Comparison of ENCODE assay signal across 2 cellular contexts in the genomic region with DNA sequence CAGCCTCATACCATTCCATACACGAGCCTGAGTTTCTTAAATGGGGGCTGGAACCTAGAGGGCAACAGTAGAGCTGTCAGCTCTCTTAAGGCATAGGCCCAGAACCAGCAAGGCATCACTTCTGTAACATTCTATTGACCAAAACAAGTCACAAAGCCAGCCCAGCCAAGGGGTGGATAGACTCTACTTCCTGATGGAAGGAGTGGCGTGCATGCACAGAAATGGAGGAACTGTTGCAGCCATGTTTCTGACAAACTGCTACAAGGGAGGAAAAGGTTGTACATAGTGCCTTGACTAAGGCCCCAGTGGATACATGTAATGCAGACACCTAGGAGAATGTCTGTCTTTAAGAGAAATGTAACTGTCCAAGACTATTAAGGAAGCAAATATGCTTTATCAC.
TF ChIP-seq lines count a peak whose summit lies in the region.

No MANE protein-coding gene starts in this region.

TF ChIP-seq in SK-N-SH, 30 proteins besides CTCF, POLR2A, EP300 and RAD21 (continued from another document):
- no peak for TF ChIP-seq USF2 (IDR thresholded peaks at IDR 0.05; ENCODE audit: borderline replicate concordance, low read depth, low read length)
- TF ChIP-seq RXRA (IDR thresholded peaks at IDR 0.05; ENCODE audit: borderline replicate concordance, low read depth), result no peak
- TF ChIP-seq CHD2 (IDR thresholded peaks at IDR 0.05; ENCODE audit: low read length, partially characterized antibody), result no peak
- no peak for TF ChIP-seq POLR2AphosphoS5 (IDR thresholded peaks at IDR 0.05; ENCODE audit: low read depth, low read length)
- no peak for TF ChIP-seq GATA2 (CRISPR knock-in tag; IDR thresholded peaks at IDR 0.05)
- TF ChIP-seq IRF3 (IDR thresholded peaks at IDR 0.05; ENCODE audit: low read depth, low read length), result no peak
- no peak for TF ChIP-seq EZH2phosphoT487 (IDR thresholded peaks at IDR 0.05; ENCODE audit: borderline replicate concordance, low read depth)
- TF ChIP-seq TEAD4 (IDR thresholded peaks at IDR 0.05; ENCODE audit: borderline replicate concordance, insufficient read depth), result no peak
TF ChIP-seq in SK-N-SH: peak in this region for 0.

TF ChIP-seq in SK-N-SH treated with all-trans-retinoic acid at 6 μM for 48 hours, 23 proteins besides CTCF, POLR2A, EP300 and RAD21 (continued from another document):
- TF ChIP-seq, protein P1, sequence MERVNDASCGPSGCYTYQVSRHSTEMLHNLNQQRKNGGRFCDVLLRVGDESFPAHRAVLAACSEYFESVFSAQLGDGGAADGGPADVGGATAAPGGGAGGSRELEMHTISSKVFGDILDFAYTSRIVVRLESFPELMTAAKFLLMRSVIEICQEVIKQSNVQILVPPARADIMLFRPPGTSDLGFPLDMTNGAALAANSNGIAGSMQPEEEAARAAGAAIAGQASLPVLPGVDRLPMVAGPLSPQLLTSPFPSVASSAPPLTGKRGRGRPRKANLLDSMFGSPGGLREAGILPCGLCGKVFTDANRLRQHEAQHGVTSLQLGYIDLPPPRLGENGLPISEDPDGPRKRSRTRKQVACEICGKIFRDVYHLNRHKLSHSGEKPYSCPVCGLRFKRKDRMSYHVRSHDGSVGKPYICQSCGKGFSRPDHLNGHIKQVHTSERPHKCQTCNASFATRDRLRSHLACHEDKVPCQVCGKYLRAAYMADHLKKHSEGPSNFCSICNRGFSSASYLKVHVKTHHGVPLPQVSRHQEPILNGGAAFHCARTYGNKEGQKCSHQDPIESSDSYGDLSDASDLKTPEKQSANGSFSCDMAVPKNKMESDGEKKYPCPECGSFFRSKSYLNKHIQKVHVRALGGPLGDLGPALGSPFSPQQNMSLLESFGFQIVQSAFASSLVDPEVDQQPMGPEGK (CRISPR knock-in tag; IDR thresholded peaks at IDR 0.05; ENCODE audit: borderline replicate concordance), result no peak
- TF ChIP-seq PPARA (CRISPR knock-in tag; IDR thresholded peaks at IDR 0.05; ENCODE audit: borderline replicate concordance) (no peak), TSHZ2 (CRISPR knock-in tag; IDR thresholded peaks at IDR 0.05) (no peak), TOX (CRISPR knock-in tag; IDR thresholded peaks at IDR 0.05; ENCODE audit: borderline replicate concordance) (no peak), BACH2 (CRISPR knock-in tag; IDR thresholded peaks at IDR 0.05; ENCODE audit: borderline replicate concordance) (no peak)
